Comparison of ENCODE assay signal across 21 cellular contexts in the genomic region with DNA sequence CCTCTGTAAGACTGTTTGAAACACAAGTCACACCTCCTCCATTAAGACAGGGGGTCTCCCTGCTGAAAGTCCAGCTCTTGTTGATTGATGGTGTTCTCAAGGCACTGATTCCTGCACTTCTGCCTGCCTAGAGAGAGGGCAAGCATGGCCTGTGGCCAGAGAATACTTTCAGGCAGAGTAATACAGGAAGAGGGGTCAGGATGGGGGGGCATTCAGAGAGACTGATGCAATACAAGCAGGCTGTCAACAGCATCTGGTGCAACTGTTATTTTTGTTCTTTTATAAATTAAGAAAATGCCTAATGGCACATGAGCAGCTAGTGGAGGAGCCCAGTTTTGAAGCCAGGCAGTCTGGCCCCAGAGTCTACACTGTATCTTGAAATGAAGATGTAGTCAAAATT.
DNase-seq lines count a peak whose midpoint lies in the region; ATAC-seq and TF ChIP-seq lines count a peak whose summit lies in the region.
"Had no signal": no experiment of that assay in that cellular context is flagged by ENCODE, and none has a peak within 500 bp of the region (broad histone marks: within the 10 kb centered on the region; RNA-seq: fewer than 3 reads in every experiment).

No MANE protein-coding gene starts in this region.

- no peak overlapping the region for H2BK120ac ChIP-seq in trophoblast cell (ENCODE audit: insufficient read depth, low read length, poor library complexity)

- H3K36me3 ChIP-seq in upper lobe of right lung (no peaks in the 10 kb centered on the region), trophoblast cell (ENCODE audit: control insufficient read depth in 1 of 2, insufficient read depth in 2 of 2, low read length in 2 of 2) (no peaks in the 10 kb centered on the region)
- H3K36me3 ChIP-seq: heart right ventricle, thoracic aorta had no signal

- no peak overlapping the region for H2AFZ ChIP-seq in trophoblast cell (ENCODE audit: insufficient read depth, low read length, poor library complexity)
- H2AFZ ChIP-seq: GM23338 had no signal

- no peaks in the 10 kb centered on the region for H3K79me2 ChIP-seq in trophoblast cell (ENCODE audit: control insufficient read depth, insufficient read depth, low read length, poor library complexity)

- H4K91ac ChIP-seq in trophoblast cell (ENCODE audit: low read depth, low read length): no peak overlapping the region

- H2BK5ac ChIP-seq in trophoblast cell (ENCODE audit: low read depth, low read length, poor library complexity): no peak overlapping the region

- H3K27ac ChIP-seq in upper lobe of right lung: no peak overlapping the region
- H3K27ac ChIP-seq in trophoblast cell (ENCODE audit: low read depth, low read length): no peak overlapping the region
- H3K27ac ChIP-seq: 22Rv1, heart right ventricle, thoracic aorta had no signal

- no peak overlapping the region for H2AK5ac ChIP-seq in trophoblast cell (ENCODE audit: low read length)

- no peak overlapping the region for H3K4me2 ChIP-seq in trophoblast cell (ENCODE audit: low read length)
- H3K4me2 ChIP-seq: GM23338, SK-N-SH had no signal

- no peak overlapping the region for H2BK12ac ChIP-seq in trophoblast cell (ENCODE audit: low read length)

- H3K23ac ChIP-seq in trophoblast cell (ENCODE audit: low read length): no peak overlapping the region

- H3K18ac ChIP-seq in trophoblast cell (ENCODE audit: low read length): no peak overlapping the region

- H3K4me3 ChIP-seq in fibroblast of the aortic adventitia (ENCODE audit: low read depth, low read length) (no peak overlapping the region), upper lobe of right lung (no peak overlapping the region), trophoblast cell (ENCODE audit: low read depth, low read length) (no peak overlapping the region)
- H3K4me3 ChIP-seq: GM23338, heart right ventricle, thoracic aorta had no signal

- DNase-seq in NCI-H2171 treated with DMSO at 0.1 percent for 48 hours (lab: John Stamatoyannopoulos, UW) (peak; percentile 39), NCI-H2171 (lab: John Stamatoyannopoulos, UW) (no peak), T1000 (lab: John Stamatoyannopoulos, UW) (peak; percentile 8), fibroblast of the aortic adventitia (ENCODE audit: low read depth) (peak; percentile 61), upper lobe of right lung (no peak), trophoblast cell (no peak)
- DNase-seq: activated CD8-positive, alpha-beta memory T cell treated with anti-CD3 and anti-CD28 coated beads, Interleukin-2, amount 10 ng/mL, durations not matched to agents 7 days and 5 days; activated naive CD4-positive, alpha-beta T cell; central memory CD4-positive, alpha-beta T cell; heart right ventricle; left colon; naive B cell; NCI-H1048; NCI-H345; SK-N-SH had no signal

- no peak overlapping the region for H4K12ac ChIP-seq in trophoblast cell (ENCODE audit: low read depth, low read length)

- H3K4me1 ChIP-seq in upper lobe of right lung: no peaks in the 10 kb centered on the region
- peaks cover 0 to 3% of the 10 kb centered on the region in 2 experiments for H3K4me1 ChIP-seq in trophoblast cell (ENCODE audit: control insufficient read depth in 1 of 2, insufficient read depth in 2 of 2, low read length in 2 of 2)
- H3K4me1 ChIP-seq: heart right ventricle had no signal

- no peaks in the 10 kb centered on the region for H3K79me1 ChIP-seq in trophoblast cell (ENCODE audit: low read length)

- ATAC-seq in upper lobe of right lung (peak; percentile 45), HG02642 (IDR thresholded peaks at IDR 0.05; ENCODE audit: poor library complexity, unreplicated experiment) (no peak)
- no peak for ATAC-seq in activated CD4-positive, CD25-positive, alpha-beta regulatory T cell treated with anti-CD3 and anti-CD28 coated beads, Interleukin-2, amount 50 U/mL, for 24 hours
- ATAC-seq: activated CD8-positive, alpha-beta memory T cell treated with anti-CD3 and anti-CD28 coated beads, Interleukin-2, amount 10 ng/mL, durations not matched to agents 7 days and 5 days; GM23338; heart right ventricle; HepG2; left colon had no signal

- H3K27me3 ChIP-seq in upper lobe of right lung: no peaks in the 10 kb centered on the region
- no peaks in the 10 kb centered on the region for H3K27me3 ChIP-seq in trophoblast cell (ENCODE audit: insufficient read depth, low read length)

- TF ChIP-seq CTCF in fibroblast of the aortic adventitia (IDR thresholded peaks at IDR 0.05; ENCODE audit: insufficient read depth, low read length) (no peak), upper lobe of right lung (IDR thresholded peaks at IDR 0.05) (no peak)

- no peak overlapping the region for H4K8ac ChIP-seq in trophoblast cell (ENCODE audit: low read depth, low read length)

- intact Hi-C loops in upper lobe of right lung (cut with DNase I): no loop called here

- no peak overlapping the region for H3K9ac ChIP-seq in trophoblast cell (ENCODE audit: low read length)
- H3K9ac ChIP-seq: SK-N-SH had no signal

- no peak overlapping the region for H3K14ac ChIP-seq in trophoblast cell (ENCODE audit: low read length)

- no peak overlapping the region for H3K4ac ChIP-seq in trophoblast cell (ENCODE audit: low read depth, low read length)

- H3K9me3 ChIP-seq in upper lobe of right lung (no peaks in the 10 kb centered on the region), trophoblast cell (ENCODE audit: insufficient read depth, low read depth, low read length) (no peaks in the 10 kb centered on the region)
- H3K9me3 ChIP-seq: heart right ventricle, SK-N-SH, thoracic aorta had no signal

Comparison
In these comparisons a context has a peak if more than half of its experiments do, and no peak if none do; other contexts are left out.
1. DNase-seq: peak in NCI-H2171 treated with DMSO at 0.1 percent for 48 hours (single experiment), T1000 (single experiment) and fibroblast of the aortic adventitia (single experiment); none in NCI-H2171 (single experiment), upper lobe of right lung (single experiment) and trophoblast cell (0 of 2).